In the genomic region with DNA sequence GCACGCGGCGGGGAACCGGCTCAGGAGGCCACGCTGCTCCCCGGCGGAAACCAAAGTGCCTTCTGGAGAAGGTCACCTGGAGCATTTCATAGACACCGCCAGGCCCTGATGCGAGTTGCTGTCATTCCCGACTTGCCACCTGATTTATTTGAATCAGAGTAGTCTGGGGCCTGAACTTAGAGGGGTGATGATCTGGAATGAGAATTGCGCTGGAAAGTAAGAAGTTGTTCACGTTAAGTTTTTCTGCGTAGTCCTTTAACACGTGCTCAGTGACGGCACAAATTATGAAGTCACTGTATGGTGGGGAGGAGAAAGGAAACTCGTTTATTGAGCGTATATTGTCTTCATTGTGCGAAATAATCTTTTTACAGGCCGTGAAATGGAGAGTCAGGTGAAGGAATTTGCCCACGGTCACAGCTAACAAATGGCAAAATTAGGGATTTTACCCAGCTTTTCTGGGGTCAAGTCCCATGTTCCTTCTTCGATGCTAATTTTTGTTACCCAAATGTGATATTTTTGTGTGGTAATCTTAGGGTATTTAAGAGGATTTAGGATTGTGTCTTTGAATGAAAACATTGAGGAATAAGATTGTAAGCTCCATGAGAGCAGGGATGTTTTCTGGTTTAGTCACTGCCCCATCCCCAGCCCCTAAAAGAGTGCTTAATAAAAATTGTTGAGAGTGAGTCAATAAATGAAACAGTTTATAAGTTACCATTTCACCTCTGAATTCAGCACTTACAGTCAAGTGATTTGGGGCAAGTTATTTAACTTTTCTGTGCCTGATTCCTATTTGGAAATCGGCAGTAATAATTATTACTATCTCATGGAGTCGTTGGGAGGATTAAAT, we compare ENCODE assay signal across 1 cellular context.
TF ChIP-seq lines count a peak whose summit lies in the region.

No MANE protein-coding gene starts in this region.

TF ChIP-seq in K562, 482 proteins besides CTCF, POLR2A, EP300 and RAD21 (continued from another document and continues in another):
- TF ChIP-seq, protein P1, sequence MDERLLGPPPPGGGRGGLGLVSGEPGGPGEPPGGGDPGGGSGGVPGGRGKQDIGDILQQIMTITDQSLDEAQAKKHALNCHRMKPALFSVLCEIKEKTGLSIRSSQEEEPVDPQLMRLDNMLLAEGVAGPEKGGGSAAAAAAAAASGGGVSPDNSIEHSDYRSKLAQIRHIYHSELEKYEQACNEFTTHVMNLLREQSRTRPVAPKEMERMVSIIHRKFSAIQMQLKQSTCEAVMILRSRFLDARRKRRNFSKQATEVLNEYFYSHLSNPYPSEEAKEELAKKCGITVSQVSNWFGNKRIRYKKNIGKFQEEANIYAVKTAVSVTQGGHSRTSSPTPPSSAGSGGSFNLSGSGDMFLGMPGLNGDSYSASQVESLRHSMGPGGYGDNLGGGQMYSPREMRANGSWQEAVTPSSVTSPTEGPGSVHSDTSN (CRISPR knock-in tag; IDR thresholded peaks at IDR 0.05; ENCODE audit: low read depth): no peak
- TF ChIP-seq, protein P1 (tag; conservative IDR thresholded peaks at IDR 0.05; ENCODE audit: low read depth): peak; percentile 40; the same call in 1 of the 2 replicates
- TF ChIP-seq, protein P2, sequence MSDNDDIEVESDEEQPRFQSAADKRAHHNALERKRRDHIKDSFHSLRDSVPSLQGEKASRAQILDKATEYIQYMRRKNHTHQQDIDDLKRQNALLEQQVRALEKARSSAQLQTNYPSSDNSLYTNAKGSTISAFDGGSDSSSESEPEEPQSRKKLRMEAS (CRISPR knock-in tag; IDR thresholded peaks at IDR 0.05): peak; percentile 95
- TF ChIP-seq AFF1 (IDR thresholded peaks at IDR 0.05; ENCODE audit: low read depth in 1 of 2, partially characterized antibody in 2 of 2) (no peak), IFI16 (CRISPR knock-in tag; IDR thresholded peaks at IDR 0.05) (no peak), L3MBTL2 (IDR thresholded peaks at IDR 0.05) (peak; percentile 79; the same call in 1 of the 2 replicates), PURB (CRISPR knock-in tag; IDR thresholded peaks at IDR 0.05; ENCODE audit: low read depth) (no peak), SIX5 (IDR thresholded peaks at IDR 0.05; ENCODE audit: borderline replicate concordance in 1 of 2, insufficient read depth in 1 of 2, low read depth in 1 of 2, low read length in 2 of 2) (0 out of 4 replicates have a peak, but pooled peaks of 1 of the 2 experiments have one; percentile 6), CGGBP1 (CRISPR knock-in tag; IDR thresholded peaks at IDR 0.05) (no peak), ZNF444 (CRISPR knock-in tag; IDR thresholded peaks at IDR 0.05) (no peak), NFIC (IDR thresholded peaks at IDR 0.05) (no peak), WHSC1 (IDR thresholded peaks at IDR 0.05; ENCODE audit: low read length) (no peak), POLR2G (IDR thresholded peaks at IDR 0.05; ENCODE audit: low read depth, low read length) (no peak), ZNF592 (IDR thresholded peaks at IDR 0.05) (peak; percentile 82), COPS2 (conservative IDR thresholded peaks at IDR 0.05) (no peak), MTA2 (IDR thresholded peaks at IDR 0.05; ENCODE audit: low read depth) (no peak), GTF2F1 (IDR thresholded peaks at IDR 0.05; ENCODE audit: low read depth, low read length) (no peak), KHSRP (IDR thresholded peaks at IDR 0.05) (no peak), MAFF (IDR thresholded peaks at IDR 0.05; ENCODE audit: low read length) (no peak), SAFB2 (IDR thresholded peaks at IDR 0.05; ENCODE audit: borderline replicate concordance, low read depth, low read length, severe bottlenecking) (no peak), BDP1 (IDR thresholded peaks at IDR 0.05; ENCODE audit: insufficient read depth, insufficient read length) (no peak), ZBTB8A (IDR thresholded peaks at IDR 0.05; ENCODE audit: partially characterized antibody) (no peak), ARHGAP35 (IDR thresholded peaks at IDR 0.05; ENCODE audit: partially characterized antibody) (no peak), PHB (CRISPR knock-in tag; IDR thresholded peaks at IDR 0.05) (no peak), RHOXF2B (CRISPR knock-in tag; conservative IDR thresholded peaks at IDR 0.05) (no peak), ZNF431 (CRISPR knock-in tag; IDR thresholded peaks at IDR 0.05) (no peak; the same call in 1 of the 2 replicates), HMGXB4 (CRISPR knock-in tag; IDR thresholded peaks at IDR 0.05) (no peak; the same call in 1 of the 2 replicates)
- TF ChIP-seq, protein P3, sequence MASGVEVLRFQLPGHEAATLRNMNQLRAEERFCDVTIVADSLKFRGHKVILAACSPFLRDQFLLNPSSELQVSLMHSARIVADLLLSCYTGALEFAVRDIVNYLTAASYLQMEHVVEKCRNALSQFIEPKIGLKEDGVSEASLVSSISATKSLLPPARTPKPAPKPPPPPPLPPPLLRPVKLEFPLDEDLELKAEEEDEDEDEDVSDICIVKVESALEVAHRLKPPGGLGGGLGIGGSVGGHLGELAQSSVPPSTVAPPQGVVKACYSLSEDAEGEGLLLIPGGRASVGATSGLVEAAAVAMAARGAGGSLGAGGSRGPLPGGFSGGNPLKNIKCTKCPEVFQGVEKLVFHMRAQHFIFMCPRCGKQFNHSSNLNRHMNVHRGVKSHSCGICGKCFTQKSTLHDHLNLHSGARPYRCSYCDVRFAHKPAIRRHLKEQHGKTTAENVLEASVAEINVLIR (CRISPR knock-in tag; IDR thresholded peaks at IDR 0.05): 0 out of 2 replicates have a peak, but pooled peaks have one; percentile 35
- TF ChIP-seq, protein P4, sequence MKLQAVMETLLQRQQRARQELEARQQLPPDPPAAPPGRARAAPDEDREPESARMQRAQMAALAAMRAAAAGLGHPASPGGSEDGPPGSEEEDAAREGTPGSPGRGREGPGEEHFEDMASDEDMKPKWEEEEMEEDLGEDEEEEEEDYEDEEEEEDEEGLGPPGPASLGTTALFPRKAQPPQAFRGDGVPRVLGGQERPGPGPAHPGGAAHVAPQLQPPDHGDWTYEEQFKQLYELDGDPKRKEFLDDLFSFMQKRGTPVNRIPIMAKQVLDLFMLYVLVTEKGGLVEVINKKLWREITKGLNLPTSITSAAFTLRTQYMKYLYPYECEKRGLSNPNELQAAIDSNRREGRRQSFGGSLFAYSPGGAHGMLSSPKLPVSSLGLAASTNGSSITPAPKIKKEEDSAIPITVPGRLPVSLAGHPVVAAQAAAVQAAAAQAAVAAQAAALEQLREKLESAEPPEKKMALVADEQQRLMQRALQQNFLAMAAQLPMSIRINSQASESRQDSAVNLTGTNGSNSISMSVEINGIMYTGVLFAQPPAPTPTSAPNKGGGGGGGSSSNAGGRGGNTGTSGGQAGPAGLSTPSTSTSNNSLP (IDR thresholded peaks at IDR 0.05; ENCODE audit: borderline replicate concordance, low read depth, low read length): no peak
